18 cellular contexts compared by ENCODE assay signal in genomic region chr3:13712682-13713180, GRCh38.
A peak's percentile ranks its signal among the peaks of the same experiment; 100 is the strongest.
DNase-seq lines count a peak whose midpoint lies in the region; ATAC-seq and TF ChIP-seq lines count a peak whose summit lies in the region.
"Had no signal": no experiment of that assay in that cellular context is flagged by ENCODE, and none has a peak within 500 bp of the region (broad histone marks: within the 10 kb centered on the region; RNA-seq: fewer than 3 reads in every experiment).

No MANE protein-coding gene starts in this region.

- no peak for TF ChIP-seq CTCF in right atrium auricular region (IDR thresholded peaks at IDR 0.05)
- no peak for TF ChIP-seq CTCF in vagina (IDR thresholded peaks at IDR 0.05)

- no peak overlapping the region for H3K4me3 ChIP-seq in right atrium auricular region
- H3K4me3 ChIP-seq in vagina: no peak overlapping the region
- H3K4me3 ChIP-seq: MG63, PC-9 had no signal

- no peak for TF ChIP-seq POLR2A in vagina (IDR thresholded peaks at IDR 0.05)

- H3K36me3 ChIP-seq in right atrium auricular region: no peaks in the 10 kb centered on the region
- no peaks in the 10 kb centered on the region for H3K36me3 ChIP-seq in vagina
- H3K36me3 ChIP-seq: MG63 had no signal

- no peaks in the 10 kb centered on the region for H3K4me1 ChIP-seq in right atrium auricular region
- no peaks in the 10 kb centered on the region for H3K4me1 ChIP-seq in vagina

- intact Hi-C loops in left ventricle myocardium superior (cut with micrococcal nuclease): no loop called here
- intact Hi-C loops in vagina (cut with DNase I): no loop called here

- no peak overlapping the region for H3K27ac ChIP-seq in right atrium auricular region
- no peak overlapping the region for H3K27ac ChIP-seq in vagina
- H3K27ac ChIP-seq: PC-9 had no signal

- DNase-seq in right atrium auricular region (ENCODE audit: low spot score) (peak; percentile 26), left ventricle myocardium superior (no peak), ecto neural progenitor cell (ENCODE audit: low spot score) (peak; percentile 25), mucosa of gallbladder (ENCODE audit: low spot score) (peak; percentile 8), vagina (ENCODE audit: extremely low spot score in 2 of 2) (peak; percentile 60 to 79)
- no peak for DNase-seq in stimulated activated naive CD4-positive, alpha-beta T cell (lab: John Stamatoyannopoulos, UW)
- DNase-seq in stimulated activated naive CD4-positive, alpha-beta T cell treated with Interleukin-2 at 50 U/mL for 16 hours (lab: John Stamatoyannopoulos, UW): no peak
- no peak for DNase-seq in NK-92 treated with Interleukin-12 subunit alpha and Interleukin-12 subunit beta, amount 100 ng/mL, for 24 hours (lab: John Stamatoyannopoulos, UW)
- DNase-seq: CD8-positive, alpha-beta memory T cell; DMS 273 treated with DMSO at 0.1 percent for 48 hours; GOT3; HFFc6; MG63; NCI-H1092 treated with DMSO at 0.1 percent for 48 hours; NCI-H1694 treated with DMSO at 0.1 percent for 48 hours; NCI-H345; NCI-H69; PC-9 had no signal

- ATAC-seq in left ventricle myocardium superior: no peak

- no peaks in the 10 kb centered on the region for H3K27me3 ChIP-seq in right atrium auricular region
- no peaks in the 10 kb centered on the region for H3K27me3 ChIP-seq in vagina
- H3K27me3 ChIP-seq: MG63 had no signal

- no peaks in the 10 kb centered on the region for H3K9me3 ChIP-seq in right atrium auricular region
- no peaks in the 10 kb centered on the region for H3K9me3 ChIP-seq in vagina
- H3K9me3 ChIP-seq: MG63 had no signal

Comparison
In these comparisons a context has a peak if more than half of its experiments do, and no peak if none do; other contexts are left out.
1. DNase-seq: peak in right atrium auricular region (single experiment), ecto neural progenitor cell (single experiment), mucosa of gallbladder (single experiment) and vagina (2 of 2); none in left ventricle myocardium superior (single experiment), stimulated activated naive CD4-positive, alpha-beta T cell (0 of 6), stimulated activated naive CD4-positive, alpha-beta T cell treated with Interleukin-2 at 50 U/mL for 16 hours (single experiment) and NK-92 treated with Interleukin-12 subunit alpha and Interleukin-12 subunit beta, amount 100 ng/mL, for 24 hours (single experiment).